In genomic region chr1:229127301-229127700, GRCh38 we compare ENCODE assay signal across 12 cellular contexts.
DNase-seq lines count a peak whose midpoint lies in the region; ATAC-seq and TF ChIP-seq lines count a peak whose summit lies in the region.
"Had no signal": no experiment of that assay in that cellular context is flagged by ENCODE, and none has a peak within 500 bp of the region (broad histone marks: within the 10 kb centered on the region; RNA-seq: fewer than 3 reads in every experiment).

No MANE protein-coding gene starts in this region.

- intact Hi-C loops in prostate gland (cut with DNase I): no loop called here

- H3K36me3 ChIP-seq in WERI-Rb-1: no peaks in the 10 kb centered on the region
- no peaks in the 10 kb centered on the region for H3K36me3 ChIP-seq in prostate gland
- H3K36me3 ChIP-seq: tibial artery had no signal

- no peaks in the 10 kb centered on the region for H3K4me1 ChIP-seq in prostate gland (replicated peaks)

- H3K9me3 ChIP-seq in WERI-Rb-1 (ENCODE audit: severe bottlenecking) (no peaks in the 10 kb centered on the region), prostate gland (no peaks in the 10 kb centered on the region)
- H3K9me3 ChIP-seq: tibial artery had no signal

- DNase-seq in CD1c-positive myeloid dendritic cell (ENCODE audit: extremely low spot score) (peak; percentile 62), RPMI8226 (peak; percentile 61), fibroblast of pulmonary artery (ENCODE audit: low read depth) (peak; percentile 29), WERI-Rb-1 (no peak), prostate gland (ENCODE audit: low spot score) (no peak), iPS-NIHi7 (ENCODE audit: extremely low spot score) (no peak), NCI-H1436 (lab: John Stamatoyannopoulos, UW) (no peak)
- DNase-seq: GM23248, Karpas-422, tibial artery had no signal

- TF ChIP-seq POLR2A in prostate gland (IDR thresholded peaks at IDR 0.05): no peak

- H3K27ac ChIP-seq in WERI-Rb-1 (no peak overlapping the region), prostate gland (no peak overlapping the region)
- H3K27ac ChIP-seq: coronary artery, GM23248, tibial artery had no signal

- H3K4me3 ChIP-seq in fibroblast of pulmonary artery (replicated peaks; ENCODE audit: low read depth, low read length) (no peak overlapping the region), WERI-Rb-1 (ENCODE audit: low read depth, low read length) (no peak overlapping the region), prostate gland (no peak overlapping the region)
- H3K4me3 ChIP-seq: coronary artery, GM23248, tibial artery had no signal

- ATAC-seq in GM19438 (IDR thresholded peaks at IDR 0.05; ENCODE audit: low read depth, unreplicated experiment): peak; percentile 60

- WGBS in prostate gland: 55% methylated on average over 2 of the region's 2 CpGs

- no peak for TF ChIP-seq CTCF in fibroblast of pulmonary artery (IDR thresholded peaks at IDR 0.05; ENCODE audit: low read length, missing control alignments)
- no peak for TF ChIP-seq CTCF in WERI-Rb-1 (IDR thresholded peaks at IDR 0.05; ENCODE audit: low read depth, low read length)
- no peak for TF ChIP-seq CTCF in prostate gland (IDR thresholded peaks at IDR 0.05)

- no peaks in the 10 kb centered on the region for H3K27me3 ChIP-seq in WERI-Rb-1 (ENCODE audit: insufficient read depth, low read depth, severe bottlenecking)
- H3K27me3 ChIP-seq in prostate gland (replicated peaks; ENCODE audit: insufficient read depth): no peaks in the 10 kb centered on the region
- H3K27me3 ChIP-seq: tibial artery had no signal

Comparison
In these comparisons a context has a peak if more than half of its experiments do, and no peak if none do; other contexts are left out.
1. DNase-seq: peak in CD1c-positive myeloid dendritic cell (single experiment), RPMI8226 (single experiment) and fibroblast of pulmonary artery (single experiment); none in WERI-Rb-1 (single experiment), prostate gland (single experiment), iPS-NIHi7 (single experiment) and NCI-H1436 (single experiment).